Comparison of ENCODE assay signal across 1 cellular context in genomic region chr22:27312567-27313507, GRCh38.
TF ChIP-seq lines count a peak whose summit lies in the region.

No MANE protein-coding gene starts in this region.

TF ChIP-seq in IMR-90, 13 proteins besides CTCF, POLR2A, EP300 and RAD21 (continued from another document):
- no peak for TF ChIP-seq USF2 (IDR thresholded peaks at IDR 0.05; ENCODE audit: low read depth, low read length)
TF ChIP-seq in IMR-90: peak in this region for 0.
